8 cellular contexts compared by ENCODE assay signal in genomic region chr14:69398818-69399210, GRCh38. TPM values are rescaled to one million over a fixed set of nuclear protein-coding genes. Genes with fewer than 3 reads are reported as not detected.
DNase-seq lines count a peak whose midpoint lies in the region; ATAC-seq, FAIRE-seq and TF ChIP-seq lines count a peak whose summit lies in the region.

No MANE protein-coding gene starts in this region.

- TSS peak; percentile 69 for BruUV-seq in PC-3 (replicated peaks; lab: Mats Ljungman, UMichigan)

- H4K12ac ChIP-seq in trophoblast cell (ENCODE audit: low read depth, low read length): peak overlapping the region; percentile 71

- intact Hi-C loops in PC-3 (cut with micrococcal nuclease): loop anchor here (1.0 to 5.0 kb wide), 7 partner anchors 26 to 420 kb away; partner anchors contain the start of genes ACTN1, CCDC177, DCAF5 and EXD2

- peak overlapping the region; percentile 71 for H2AK5ac ChIP-seq in trophoblast cell (ENCODE audit: low read length)

- H4K91ac ChIP-seq in trophoblast cell (ENCODE audit: low read depth, low read length): peak overlapping the region; percentile 92

- peak overlapping the region; percentile 93 for H3K4ac ChIP-seq in trophoblast cell (ENCODE audit: low read depth, low read length)

- no CpG with 5 or more reads among the region's 18 CpGs for WGBS in trophoblast cell (ENCODE audit: extremely low coverage, insufficient coverage, insufficient read length)

- H3K27ac ChIP-seq in 22Rv1 (peak overlapping the region; percentile 84), PC-3 (ENCODE audit: low read length) (peak overlapping the region; percentile 84), trophoblast cell (ENCODE audit: low read depth, low read length) (peak overlapping the region; percentile 49)

- H2BK12ac ChIP-seq in trophoblast cell (ENCODE audit: low read length): no peak overlapping the region

- ATAC-seq in GM19351 (IDR thresholded peaks at IDR 0.05; ENCODE audit: unreplicated experiment): peak; percentile 17
- peak; percentile 8 for ATAC-seq in PC-3
- ATAC-seq in HG03039 (IDR thresholded peaks at IDR 0.05; ENCODE audit: unreplicated experiment): no peak

- H2AFZ ChIP-seq in PC-3 (ENCODE audit: low read length) (peak overlapping the region; percentile 90), trophoblast cell (ENCODE audit: insufficient read depth, low read length, poor library complexity) (peak overlapping the region; percentile 72)

- no peaks in the 10 kb centered on the region for H3F3A ChIP-seq in PC-3 (ENCODE audit: low read length, unreplicated experiment)

- TF ChIP-seq POLR2A in GM12892 (IDR thresholded peaks at IDR 0.05; ENCODE audit: low read depth, low read length): no peak

- DNase-seq in PC-3 (no peak), epithelial cell of esophagus (ENCODE audit: low read depth) (no peak), trophoblast cell (no peak), GM12892 (ENCODE audit: insufficient read length) (no peak), HK-2 (ENCODE audit: unreplicated experiment) (no peak)

- H3K4me1 ChIP-seq in PC-3 (ENCODE audit: insufficient read depth, low read length) (peaks cover 34% of the 10 kb centered on the region), trophoblast cell (ENCODE audit: control insufficient read depth in 1 of 2, insufficient read depth in 2 of 2, low read length in 2 of 2) (peaks cover 3 to 16% of the 10 kb centered on the region in 2 experiments)

- H2BK120ac ChIP-seq in trophoblast cell (ENCODE audit: insufficient read depth, low read length, poor library complexity): peak overlapping the region; percentile 56

- peak overlapping the region; percentile 70 for H2BK5ac ChIP-seq in trophoblast cell (ENCODE audit: low read depth, low read length, poor library complexity)

- peak overlapping the region; percentile 97 for H4K8ac ChIP-seq in trophoblast cell (ENCODE audit: low read depth, low read length)

- peaks cover 59% of the 10 kb centered on the region for H4K20me1 ChIP-seq in PC-3 (ENCODE audit: low read length)

- peak overlapping the region; percentile 65 for H3K18ac ChIP-seq in trophoblast cell (ENCODE audit: low read length)

- no peak overlapping the region for H3K23ac ChIP-seq in trophoblast cell (ENCODE audit: low read length)

- H3K4me3 ChIP-seq in PC-3 (ENCODE audit: low read length) (peak overlapping the region; percentile 91), epithelial cell of esophagus (ENCODE audit: low read length) (peak overlapping the region; percentile 98), trophoblast cell (ENCODE audit: low read depth, low read length) (peak overlapping the region; percentile 93)

- POLR2A ChIA-PET in PC-3 (lab: Charles Lee; ENCODE audit: unreplicated experiment): interaction anchor here (0.8 to 1.1 kb wide), 2 partner anchors 61 to 82 kb away, joined by 4 to 7 read pairs; no protein-coding TSS in a partner anchor

- H3K9me3 ChIP-seq in PC-3 (ENCODE audit: low read length) (no peaks in the 10 kb centered on the region), trophoblast cell (ENCODE audit: insufficient read depth, low read depth, low read length) (no peaks in the 10 kb centered on the region)

- TF ChIP-seq CTCF in 22Rv1 (IDR thresholded peaks at IDR 0.05) (no peak), PC-3 (conservative IDR thresholded peaks at IDR 0.05; ENCODE audit: low read depth, low read length) (no peak), epithelial cell of esophagus (IDR thresholded peaks at IDR 0.05; ENCODE audit: insufficient read depth, low read depth, low read length, missing control alignments) (no peak)

- H3K4me2 ChIP-seq in PC-3 (ENCODE audit: low read length) (peak overlapping the region; percentile 91), trophoblast cell (ENCODE audit: low read length) (peak overlapping the region; percentile 84)

- peaks cover 98% of the 10 kb centered on the region for H3K79me2 ChIP-seq in PC-3 (ENCODE audit: low read length)
- H3K79me2 ChIP-seq in trophoblast cell (ENCODE audit: control insufficient read depth, insufficient read depth, low read length, poor library complexity): peaks cover 16% of the 10 kb centered on the region

- H3K79me1 ChIP-seq in trophoblast cell (ENCODE audit: low read length): peaks cover 9% of the 10 kb centered on the region

- H3K36me3 ChIP-seq in PC-3 (ENCODE audit: low read depth, low read length) (peaks cover 24% of the 10 kb centered on the region), trophoblast cell (ENCODE audit: control insufficient read depth in 1 of 2, insufficient read depth in 2 of 2, low read length in 2 of 2) (peaks cover 9 to 12% of the 10 kb centered on the region in 2 experiments)

- CTCF ChIA-PET in PC-3 (lab: Charles Lee): no interaction called here

- no peak for FAIRE-seq in GM12892 (lab: Jason Lieb, UNC)

- H3K9ac ChIP-seq in PC-3 (ENCODE audit: low read length) (peak overlapping the region; percentile 98), trophoblast cell (ENCODE audit: low read length) (peak overlapping the region; percentile 94)

- H3K27me3 ChIP-seq in PC-3 (ENCODE audit: low read length) (no peaks in the 10 kb centered on the region), trophoblast cell (ENCODE audit: insufficient read depth, low read length) (no peaks in the 10 kb centered on the region)

- peak overlapping the region; percentile 81 for H3K14ac ChIP-seq in trophoblast cell (ENCODE audit: low read length)

- no peaks in the 10 kb centered on the region for H3K9me2 ChIP-seq in PC-3 (replicated peaks; ENCODE audit: low read length)

RNA-seq across cellular contexts. Expression of gene SLC39A9, which starts 0.3 kb away (rescaled TPM):
- 74.9 and 80.8 TPM in 2 replicates for total RNA-seq in PC-3 (2014; rRNA removed)
- 41.2 and 42.9 TPM in 2 replicates for polyA plus RNA-seq in trophoblast cell (2013)
- 32.3 TPM for polyA plus RNA-seq in GM12892 (2012; ENCODE audit: missing spikeins)

RNA-seq across cellular contexts. Expression of gene ERH, which starts 0.7 kb away (rescaled TPM):
- 128 and 132 TPM in 2 replicates for total RNA-seq in PC-3 (2014; rRNA removed)
- polyA plus RNA-seq in trophoblast cell (2013): 159 TPM in 2 replicates
- 427 TPM for polyA plus RNA-seq in GM12892 (2012; ENCODE audit: missing spikeins)
